ENCODE assay signal across 8 cellular contexts in genomic region chr19:46297700-46298476, GRCh38.
A peak's percentile ranks its signal among the peaks of the same experiment; 100 is the strongest.
DNase-seq lines count a peak whose midpoint lies in the region; ATAC-seq and TF ChIP-seq lines count a peak whose summit lies in the region.

No MANE protein-coding gene starts in this region.

- H3K27ac ChIP-seq in brain microvascular endothelial cell (no peak overlapping the region), rectal smooth muscle tissue (ENCODE audit: low read depth, low read length) (peak overlapping the region; percentile 92)

- TF ChIP-seq CTCF in GM06990 (IDR thresholded peaks at IDR 0.05; ENCODE audit: insufficient read depth, low read length, poor library complexity, severe bottlenecking) (peak; percentile 14), brain microvascular endothelial cell (IDR thresholded peaks at IDR 0.05; ENCODE audit: low read depth, low read length, missing control alignments) (peak; percentile 30)

- no peak overlapping the region for H3K9ac ChIP-seq in iPS-15b (ENCODE audit: low read depth, low read length)
- peak overlapping the region; percentile 68 for H3K9ac ChIP-seq in rectal smooth muscle tissue (ENCODE audit: low read length)

- DNase-seq in GM06990 (ENCODE audit: extremely low read depth, insufficient read length) = no peak
- no peak for DNase-seq in brain microvascular endothelial cell
- DNase-seq in NCI-H2196 treated with DMSO at 0.1 percent for 48 hours (lab: John Stamatoyannopoulos, UW; ENCODE audit: unreplicated experiment) = no peak
- DNase-seq in DMS79 (lab: John Stamatoyannopoulos, UW) = no peak

- H3K4me1 ChIP-seq in iPS-15b (ENCODE audit: control insufficient read depth, insufficient read depth, low read length) (peaks cover 3% of the 10 kb centered on the region), rectal smooth muscle tissue (ENCODE audit: control insufficient read depth, insufficient read depth, low read length) (peaks cover 29% of the 10 kb centered on the region)

- H3K36me3 ChIP-seq in GM06990 (ENCODE audit: control insufficient read depth, insufficient read depth, low read length) (no peaks in the 10 kb centered on the region), brain microvascular endothelial cell (replicated peaks) (no peaks in the 10 kb centered on the region), iPS-15b (ENCODE audit: control insufficient read depth, insufficient read depth, low read length) (no peaks in the 10 kb centered on the region), rectal smooth muscle tissue (ENCODE audit: control insufficient read depth, insufficient read depth, low read length) (no peaks in the 10 kb centered on the region)

- ATAC-seq in HG02678 (IDR thresholded peaks at IDR 0.05; ENCODE audit: unreplicated experiment) = no peak
- no peak for ATAC-seq in HG03175 (IDR thresholded peaks at IDR 0.05; ENCODE audit: unreplicated experiment)

- no peaks in the 10 kb centered on the region; the same call in none of the 2 replicates for H3K27me3 ChIP-seq in GM06990 (replicated peaks; ENCODE audit: control insufficient read depth, insufficient read depth, low read length)
- H3K27me3 ChIP-seq in brain microvascular endothelial cell (replicated peaks) = no peaks in the 10 kb centered on the region
- peaks cover 3% of the 10 kb centered on the region for H3K27me3 ChIP-seq in iPS-15b (ENCODE audit: control insufficient read depth, insufficient read depth, low read length)
- no peaks in the 10 kb centered on the region for H3K27me3 ChIP-seq in rectal smooth muscle tissue (ENCODE audit: control insufficient read depth, insufficient read depth, low read length)

- H3K4me3 ChIP-seq in GM06990 (replicated peaks; ENCODE audit: low read depth, low read length) (no peak overlapping the region), brain microvascular endothelial cell (ENCODE audit: low read depth, low read length) (peak overlapping the region; percentile 20), iPS-15b (ENCODE audit: low read depth, low read length) (peak overlapping the region; percentile 58), rectal smooth muscle tissue (ENCODE audit: low read length) (peak overlapping the region; percentile 56)

- in situ Hi-C loops in brain microvascular endothelial cell (cut with HindIII; ENCODE audit: low pct_ligation_motif_present, low sequenced_read_pairs) = no loop called here

- H3K9me3 ChIP-seq in iPS-15b (ENCODE audit: control insufficient read depth, insufficient read depth, low read length) = no peaks in the 10 kb centered on the region
